ENCODE assay signal across 19 cellular contexts in the genomic region with DNA sequence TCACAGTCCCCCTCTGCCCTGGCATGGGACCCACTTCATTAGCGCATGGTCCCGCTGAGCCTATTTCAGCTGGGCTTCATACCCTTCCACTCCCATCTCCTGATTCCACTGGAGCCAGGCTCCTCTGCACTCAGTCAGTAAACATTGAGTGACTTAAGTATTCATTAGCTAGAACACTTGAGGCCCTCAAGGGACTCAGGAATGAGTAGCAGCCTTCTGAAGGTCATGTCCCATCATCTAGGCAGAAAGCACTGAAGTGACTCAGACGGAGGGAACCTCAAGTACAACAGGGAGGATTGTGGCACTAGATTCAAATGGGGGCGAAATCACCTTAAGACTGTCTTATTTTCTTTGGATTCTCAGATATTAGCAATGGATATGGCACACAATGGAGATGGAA.
DNase-seq lines count a peak whose midpoint lies in the region; ATAC-seq, FAIRE-seq and TF ChIP-seq lines count a peak whose summit lies in the region.
"Had no signal": no experiment of that assay in that cellular context is flagged by ENCODE, and none has a peak within 500 bp of the region (broad histone marks: within the 10 kb centered on the region; RNA-seq: fewer than 3 reads in every experiment).

No MANE protein-coding gene starts in this region.

- no peak overlapping the region for H2BK15ac ChIP-seq in mesenchymal stem cell (ENCODE audit: low read depth, poor library complexity, severe bottlenecking)

- H3K27ac Mint-ChIP-seq in HFFc6, result peak overlapping the region; percentile 16; the same call in 1 of the 2 replicates
- H3K27ac Mint-ChIP-seq: activated T-cell treated with anti-CD3 and anti-CD28 coated beads, Interleukin-2, amount 50 U/mL, for 24 hours had no signal

- H4K91ac ChIP-seq in mesenchymal stem cell (ENCODE audit: low read length), result peak overlapping the region; percentile 55

- no peak overlapping the region for H3K4me3 ChIP-seq in mesenchymal stem cell (ENCODE audit: insufficient read depth in 1 of 2, low read depth in 1 of 2, low read length in 2 of 2)
- no peak overlapping the region for H3K4me3 ChIP-seq in MG63
- no peak overlapping the region for H3K4me3 ChIP-seq in uterus
- H3K4me3 ChIP-seq: cardiac muscle cell, dorsolateral prefrontal cortex, esophagus muscularis mucosa, SJCRH30, suprapubic skin had no signal

- H3K4ac ChIP-seq in mesenchymal stem cell (ENCODE audit: low read depth in 1 of 2, low read length in 2 of 2), result no peak overlapping the region

- H2BK12ac ChIP-seq in mesenchymal stem cell (ENCODE audit: low read length in 2 of 2), result peak overlapping the region; percentile 20 to 48

- no peaks in the 10 kb centered on the region for H3K36me3 ChIP-seq in mesenchymal stem cell (ENCODE audit: control insufficient read depth in 1 of 2, insufficient read depth in 2 of 2, low read depth in 1 of 2, low read length in 2 of 2)
- H3K36me3 ChIP-seq in MG63, result no peaks in the 10 kb centered on the region
- no peaks in the 10 kb centered on the region for H3K36me3 ChIP-seq in uterus
- H3K36me3 ChIP-seq: cardiac muscle cell, esophagus muscularis mucosa, SJCRH30, suprapubic skin had no signal

- H2BK5ac ChIP-seq in mesenchymal stem cell (ENCODE audit: low read depth, low read length, poor library complexity, severe bottlenecking), result no peak overlapping the region

- WGBS in mesenchymal stem cell, result 78% methylated on average over 3 of the region's 4 CpGs

- peak overlapping the region; percentile 40 for H2AK5ac ChIP-seq in mesenchymal stem cell (ENCODE audit: low read length, severe bottlenecking)

- H3K4me1 Mint-ChIP-seq in HFFc6 (ENCODE audit: low read depth), result peaks cover 86% of the 10 kb centered on the region

- no peak overlapping the region for H3K9ac ChIP-seq in mesenchymal stem cell (ENCODE audit: low read length)

- H3K4me1 ChIP-seq in mesenchymal stem cell (ENCODE audit: control insufficient read depth, insufficient read depth, low read depth, low read length) (peaks cover 27% of the 10 kb centered on the region), uterus (peaks cover 0 to 10% of the 10 kb centered on the region in 2 donors)
- H3K4me1 ChIP-seq: SJCRH30 had no signal

- no peaks in the 10 kb centered on the region; the same call in 1 of the 2 replicates for H3K27me3 Mint-ChIP-seq in HFFc6 (ENCODE audit: insufficient read depth)

- intact Hi-C loops in uterus (cut with DNase I; ENCODE audit: low total_unique reads), result no loop called here

- no peak for TF ChIP-seq CTCF in HFFc6 (IDR thresholded peaks at IDR 0.05)
- no peak for TF ChIP-seq CTCF in uterus (IDR thresholded peaks at IDR 0.05)

- H3K36me3 Mint-ChIP-seq in HFFc6 (ENCODE audit: low read depth), result no peaks in the 10 kb centered on the region

- DNase-seq in HFFc6 (no peak), RCC 7860 (ENCODE audit: low spot score) (peak; percentile 32), mesenchymal stem cell (peak; percentile 59), MG63 (no peak), uterus (no peak), NCI-H2227 treated with DMSO at 0.1 percent for 48 hours (lab: John Stamatoyannopoulos, UW) (no peak)
- DNase-seq: activated CD4-positive, alpha-beta T cell treated with anti-CD3 and anti-CD28 coated beads, Interleukin-2, amount 50 U/mL, for 1 hour; activated T-cell treated with anti-CD3 and anti-CD28 coated beads, Interleukin-2, amount 50 U/mL, for 24 hours; dorsolateral prefrontal cortex; GF-D8; NCI-H1694; retina; SJCRH30; stimulated activated CD4-positive, alpha-beta T cell treated with anti-CD3 and anti-CD28 coated beads, Interleukin-15, amount 100 ng/mL, for 24 hours had no signal

- no peak overlapping the region for H3K4me2 ChIP-seq in mesenchymal stem cell (ENCODE audit: low read length, poor library complexity, severe bottlenecking)

- no peak overlapping the region for H3K27ac ChIP-seq in mesenchymal stem cell (ENCODE audit: low read length, poor library complexity, severe bottlenecking)
- H3K27ac ChIP-seq in uterus, result no peak overlapping the region
- H3K27ac ChIP-seq: cardiac muscle cell, dorsolateral prefrontal cortex, esophagus muscularis mucosa, SJCRH30, suprapubic skin had no signal

- no peaks in the 10 kb centered on the region for H3K9me3 ChIP-seq in mesenchymal stem cell (ENCODE audit: control insufficient read depth, low read length)
- no peaks in the 10 kb centered on the region for H3K9me3 ChIP-seq in MG63
- no peaks in the 10 kb centered on the region for H3K9me3 ChIP-seq in uterus
- H3K9me3 ChIP-seq: esophagus muscularis mucosa, SJCRH30, suprapubic skin had no signal

- ATAC-seq in GM18502 (IDR thresholded peaks at IDR 0.05; ENCODE audit: poor library complexity, unreplicated experiment) (peak; percentile 9), HG03108 (IDR thresholded peaks at IDR 0.05; ENCODE audit: unreplicated experiment) (no peak)

- H3K27me3 ChIP-seq in mesenchymal stem cell (ENCODE audit: control insufficient read depth in 1 of 2, insufficient read depth in 1 of 2, low read length in 2 of 2) (no peaks in the 10 kb centered on the region), MG63 (no peaks in the 10 kb centered on the region), uterus (no peaks in the 10 kb centered on the region)
- H3K27me3 ChIP-seq: cardiac muscle cell, dorsolateral prefrontal cortex, esophagus muscularis mucosa, suprapubic skin had no signal

- no peaks in the 10 kb centered on the region for H3K79me1 ChIP-seq in mesenchymal stem cell (replicated peaks; ENCODE audit: low read length, poor library complexity, severe bottlenecking)

- H2BK120ac ChIP-seq in mesenchymal stem cell (ENCODE audit: low read depth, low read length), result no peak overlapping the region

- TF ChIP-seq POLR2A in uterus (IDR thresholded peaks at IDR 0.05), result no peak

- peak; percentile 38 for FAIRE-seq in RCC 7860 (lab: Jason Lieb, UNC)

- H3K23ac ChIP-seq in mesenchymal stem cell (ENCODE audit: low read length in 2 of 2), result no peak overlapping the region

- no peak overlapping the region for H3K14ac ChIP-seq in mesenchymal stem cell (ENCODE audit: low read length in 2 of 2)

- no peaks in the 10 kb centered on the region for H3K9me3 Mint-ChIP-seq in HFFc6
- H3K9me3 Mint-ChIP-seq: activated T-cell treated with anti-CD3 and anti-CD28 coated beads, Interleukin-2, amount 50 U/mL, for 24 hours had no signal

- H4K8ac ChIP-seq in mesenchymal stem cell (ENCODE audit: low read length), result no peak overlapping the region

- H3K18ac ChIP-seq in mesenchymal stem cell (ENCODE audit: low read depth in 1 of 2, low read length in 2 of 2), result peak overlapping the region; percentile 1 to 41

- no peak overlapping the region for H3K4me3 Mint-ChIP-seq in HFFc6
- H3K4me3 Mint-ChIP-seq: activated T-cell treated with anti-CD3 and anti-CD28 coated beads, Interleukin-2, amount 50 U/mL, for 24 hours had no signal

- H2AFZ ChIP-seq in mesenchymal stem cell (ENCODE audit: low read depth, low read length), result no peak overlapping the region

Comparison
In these comparisons a context has a peak if more than half of its experiments do, and no peak if none do; other contexts are left out.
1. DNase-seq: peak in RCC 7860 (single experiment) and mesenchymal stem cell (single experiment); none in HFFc6 (single experiment), MG63 (single experiment), uterus (0 of 2) and NCI-H2227 treated with DMSO at 0.1 percent for 48 hours (single experiment).